Comparison of ENCODE assay signal across 1 cellular context in the genomic region with DNA sequence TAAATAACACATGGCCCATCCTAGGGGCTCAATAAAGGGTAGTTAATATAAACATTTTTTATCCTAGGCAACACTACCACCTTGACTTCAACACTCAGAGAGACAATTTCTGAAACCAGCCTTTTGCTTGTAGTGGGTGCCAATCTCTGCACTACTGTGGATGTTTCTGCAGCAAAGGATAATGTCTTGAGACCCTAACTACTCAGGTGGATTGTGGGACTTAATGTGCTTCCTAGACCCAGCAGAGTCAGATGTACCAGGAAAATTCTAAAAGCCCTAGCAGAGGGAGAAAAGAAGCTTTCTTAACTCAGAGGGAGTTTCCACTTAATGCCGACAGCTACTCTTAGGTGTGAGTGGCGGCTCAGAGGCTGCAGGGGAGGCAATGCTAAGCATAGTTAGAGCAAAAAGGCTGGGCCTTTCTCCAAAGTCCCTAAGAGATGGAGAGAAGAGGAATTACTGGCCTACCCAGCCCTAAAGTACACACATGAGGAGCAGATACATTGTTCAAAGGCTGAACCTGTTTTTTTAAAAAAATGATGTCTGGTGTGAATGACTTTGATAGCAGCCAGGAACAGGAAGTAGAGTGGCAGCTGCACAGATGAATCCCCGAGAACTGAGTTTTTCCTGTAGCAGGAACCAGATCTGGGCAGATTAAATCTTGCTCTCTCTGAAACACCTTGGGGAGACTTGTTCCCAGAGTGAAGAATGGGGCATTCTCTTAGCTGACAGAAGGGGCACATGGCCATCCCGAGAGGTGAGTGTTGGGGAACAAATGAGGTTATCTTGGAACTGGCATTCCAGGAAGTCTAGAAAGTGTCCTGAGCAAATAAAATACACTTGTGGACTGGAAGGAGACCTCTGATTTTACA.
TF ChIP-seq lines count a peak whose summit lies in the region.

No MANE protein-coding gene starts in this region.

TF ChIP-seq in HepG2, 621 proteins besides CTCF, POLR2A, EP300 and RAD21 (continued from another document):
- TF ChIP-seq PRDM15 (CRISPR knock-in tag; IDR thresholded peaks at IDR 0.05) (no peak), CC2D1A (CRISPR knock-in tag; IDR thresholded peaks at IDR 0.05) (no peak), MAZ (IDR thresholded peaks at IDR 0.05; ENCODE audit: borderline replicate concordance, low read depth, low read length) (no peak), MAZ (CRISPR knock-in tag; IDR thresholded peaks at IDR 0.05; ENCODE audit: low read depth) (no peak), ZNF17 (CRISPR knock-in tag; IDR thresholded peaks at IDR 0.05) (no peak), ZNF780A (CRISPR knock-in tag; IDR thresholded peaks at IDR 0.05) (no peak), FUBP1 (CRISPR knock-in tag; IDR thresholded peaks at IDR 0.05; ENCODE audit: borderline replicate concordance) (no peak), ZNF713 (CRISPR knock-in tag; IDR thresholded peaks at IDR 0.05) (no peak), FOXA3 (CRISPR knock-in tag; IDR thresholded peaks at IDR 0.05) (peak; percentile 56), ZNF557 (CRISPR knock-in tag; IDR thresholded peaks at IDR 0.05) (no peak), ISX (CRISPR knock-in tag; conservative IDR thresholded peaks at IDR 0.05) (no peak), ZNF609 (CRISPR knock-in tag; IDR thresholded peaks at IDR 0.05; ENCODE audit: borderline replicate concordance) (no peak), ZMAT3 (CRISPR knock-in tag; conservative IDR thresholded peaks at IDR 0.05) (no peak), ZNF280D (CRISPR knock-in tag; IDR thresholded peaks at IDR 0.05) (no peak), XRCC5 (optimal IDR thresholded peaks at IDR 0.05; ENCODE audit: low read length) (no peak), SOX6 (IDR thresholded peaks at IDR 0.05) (no peak), SOX6 (CRISPR knock-in tag; IDR thresholded peaks at IDR 0.05) (0 out of 2 replicates have a peak, but pooled peaks have one; percentile 36), KAT8 (CRISPR knock-in tag; IDR thresholded peaks at IDR 0.05) (peak; percentile 59; the same call in 1 of the 2 replicates), ZNF878 (CRISPR knock-in tag; IDR thresholded peaks at IDR 0.05) (no peak), GZF1 (CRISPR knock-in tag; IDR thresholded peaks at IDR 0.05) (no peak), RARG (CRISPR knock-in tag; IDR thresholded peaks at IDR 0.05; ENCODE audit: low read depth) (no peak), CCDC6 (CRISPR knock-in tag; IDR thresholded peaks at IDR 0.05) (no peak), TFAP4 (IDR thresholded peaks at IDR 0.05; ENCODE audit: borderline replicate concordance, low read depth) (no peak), PLRG1 (conservative IDR thresholded peaks at IDR 0.05) (no peak), HES4 (CRISPR knock-in tag; IDR thresholded peaks at IDR 0.05; ENCODE audit: borderline replicate concordance) (no peak), ZNF569 (CRISPR knock-in tag; IDR thresholded peaks at IDR 0.05; ENCODE audit: borderline replicate concordance) (no peak), ISL2 (CRISPR knock-in tag; IDR thresholded peaks at IDR 0.05) (no peak; the same call in 1 of the 2 replicates), TRIM24 (CRISPR knock-in tag; IDR thresholded peaks at IDR 0.05) (no peak)
- TF ChIP-seq, protein P1, sequence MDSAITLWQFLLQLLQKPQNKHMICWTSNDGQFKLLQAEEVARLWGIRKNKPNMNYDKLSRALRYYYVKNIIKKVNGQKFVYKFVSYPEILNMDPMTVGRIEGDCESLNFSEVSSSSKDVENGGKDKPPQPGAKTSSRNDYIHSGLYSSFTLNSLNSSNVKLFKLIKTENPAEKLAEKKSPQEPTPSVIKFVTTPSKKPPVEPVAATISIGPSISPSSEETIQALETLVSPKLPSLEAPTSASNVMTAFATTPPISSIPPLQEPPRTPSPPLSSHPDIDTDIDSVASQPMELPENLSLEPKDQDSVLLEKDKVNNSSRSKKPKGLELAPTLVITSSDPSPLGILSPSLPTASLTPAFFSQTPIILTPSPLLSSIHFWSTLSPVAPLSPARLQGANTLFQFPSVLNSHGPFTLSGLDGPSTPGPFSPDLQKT (CRISPR knock-in tag; IDR thresholded peaks at IDR 0.05; ENCODE audit: borderline replicate concordance), result no peak
- TF ChIP-seq, protein P2, sequence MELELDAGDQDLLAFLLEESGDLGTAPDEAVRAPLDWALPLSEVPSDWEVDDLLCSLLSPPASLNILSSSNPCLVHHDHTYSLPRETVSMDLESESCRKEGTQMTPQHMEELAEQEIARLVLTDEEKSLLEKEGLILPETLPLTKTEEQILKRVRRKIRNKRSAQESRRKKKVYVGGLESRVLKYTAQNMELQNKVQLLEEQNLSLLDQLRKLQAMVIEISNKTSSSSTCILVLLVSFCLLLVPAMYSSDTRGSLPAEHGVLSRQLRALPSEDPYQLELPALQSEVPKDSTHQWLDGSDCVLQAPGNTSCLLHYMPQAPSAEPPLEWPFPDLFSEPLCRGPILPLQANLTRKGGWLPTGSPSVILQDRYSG (CRISPR knock-in tag; IDR thresholded peaks at IDR 0.05), result peak; percentile 64; the same call in 1 of the 2 replicates
- TF ChIP-seq, protein P3, sequence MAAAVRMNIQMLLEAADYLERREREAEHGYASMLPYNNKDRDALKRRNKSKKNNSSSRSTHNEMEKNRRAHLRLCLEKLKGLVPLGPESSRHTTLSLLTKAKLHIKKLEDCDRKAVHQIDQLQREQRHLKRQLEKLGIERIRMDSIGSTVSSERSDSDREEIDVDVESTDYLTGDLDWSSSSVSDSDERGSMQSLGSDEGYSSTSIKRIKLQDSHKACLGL (CRISPR knock-in tag; IDR thresholded peaks at IDR 0.05), result no peak
